In the genomic region with DNA sequence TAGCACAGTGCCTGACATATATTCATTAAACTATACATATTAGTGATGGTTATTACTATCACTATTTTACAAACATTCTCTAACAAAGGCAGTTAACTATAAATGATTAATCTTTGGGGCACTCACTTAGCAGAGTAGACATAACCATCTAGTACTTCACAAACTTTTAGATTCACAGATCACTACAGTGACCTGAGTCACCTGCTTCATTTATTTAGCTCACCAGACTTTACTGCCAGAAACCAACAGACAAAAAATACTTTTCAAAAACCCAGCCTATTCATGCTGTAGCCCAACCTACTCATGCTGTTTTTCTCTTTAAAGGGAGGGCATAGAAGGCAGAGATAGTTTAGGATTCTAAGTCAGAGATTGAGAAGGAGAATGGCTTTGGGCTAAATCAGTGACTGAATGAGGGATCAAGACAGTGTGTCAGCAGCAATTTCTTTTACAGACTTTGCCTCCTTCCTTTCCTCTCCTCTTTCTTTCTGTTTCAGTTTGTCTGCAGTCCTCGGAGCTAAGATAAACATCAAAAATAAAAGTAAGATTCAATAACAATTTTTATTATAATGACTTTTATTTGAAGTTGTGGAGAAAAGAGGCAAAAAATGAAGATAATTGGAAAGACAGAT, we compare ENCODE assay signal across 1 cellular context.
TF ChIP-seq lines count a peak whose summit lies in the region.

No MANE protein-coding gene starts in this region.

TF ChIP-seq in GM12878, 131 proteins besides CTCF, POLR2A, EP300 and RAD21 (continued from another document):
- TF ChIP-seq, protein P1, sequence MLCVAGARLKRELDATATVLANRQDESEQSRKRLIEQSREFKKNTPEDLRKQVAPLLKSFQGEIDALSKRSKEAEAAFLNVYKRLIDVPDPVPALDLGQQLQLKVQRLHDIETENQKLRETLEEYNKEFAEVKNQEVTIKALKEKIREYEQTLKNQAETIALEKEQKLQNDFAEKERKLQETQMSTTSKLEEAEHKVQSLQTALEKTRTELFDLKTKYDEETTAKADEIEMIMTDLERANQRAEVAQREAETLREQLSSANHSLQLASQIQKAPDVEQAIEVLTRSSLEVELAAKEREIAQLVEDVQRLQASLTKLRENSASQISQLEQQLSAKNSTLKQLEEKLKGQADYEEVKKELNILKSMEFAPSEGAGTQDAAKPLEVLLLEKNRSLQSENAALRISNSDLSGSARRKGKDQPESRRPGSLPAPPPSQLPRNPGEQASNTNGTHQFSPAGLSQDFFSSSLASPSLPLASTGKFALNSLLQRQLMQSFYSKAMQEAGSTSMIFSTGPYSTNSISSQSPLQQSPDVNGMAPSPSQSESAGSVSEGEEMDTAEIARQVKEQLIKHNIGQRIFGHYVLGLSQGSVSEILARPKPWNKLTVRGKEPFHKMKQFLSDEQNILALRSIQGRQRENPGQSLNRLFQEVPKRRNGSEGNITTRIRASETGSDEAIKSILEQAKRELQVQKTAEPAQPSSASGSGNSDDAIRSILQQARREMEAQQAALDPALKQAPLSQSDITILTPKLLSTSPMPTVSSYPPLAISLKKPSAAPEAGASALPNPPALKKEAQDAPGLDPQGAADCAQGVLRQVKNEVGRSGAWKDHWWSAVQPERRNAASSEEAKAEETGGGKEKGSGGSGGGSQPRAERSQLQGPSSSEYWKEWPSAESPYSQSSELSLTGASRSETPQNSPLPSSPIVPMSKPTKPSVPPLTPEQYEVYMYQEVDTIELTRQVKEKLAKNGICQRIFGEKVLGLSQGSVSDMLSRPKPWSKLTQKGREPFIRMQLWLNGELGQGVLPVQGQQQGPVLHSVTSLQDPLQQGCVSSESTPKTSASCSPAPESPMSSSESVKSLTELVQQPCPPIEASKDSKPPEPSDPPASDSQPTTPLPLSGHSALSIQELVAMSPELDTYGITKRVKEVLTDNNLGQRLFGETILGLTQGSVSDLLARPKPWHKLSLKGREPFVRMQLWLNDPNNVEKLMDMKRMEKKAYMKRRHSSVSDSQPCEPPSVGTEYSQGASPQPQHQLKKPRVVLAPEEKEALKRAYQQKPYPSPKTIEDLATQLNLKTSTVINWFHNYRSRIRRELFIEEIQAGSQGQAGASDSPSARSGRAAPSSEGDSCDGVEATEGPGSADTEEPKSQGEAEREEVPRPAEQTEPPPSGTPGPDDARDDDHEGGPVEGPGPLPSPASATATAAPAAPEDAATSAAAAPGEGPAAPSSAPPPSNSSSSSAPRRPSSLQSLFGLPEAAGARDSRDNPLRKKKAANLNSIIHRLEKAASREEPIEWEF (IDR thresholded peaks at IDR 0.05; ENCODE audit: insufficient replicate concordance, low read depth, low read length), result no peak
- no peak for TF ChIP-seq YY1 (IDR thresholded peaks at IDR 0.05; ENCODE audit: low read depth, low read length)
- no peak for TF ChIP-seq BMI1 (IDR thresholded peaks at IDR 0.05; ENCODE audit: borderline replicate concordance)
TF ChIP-seq in GM12878: peak in this region for 0.
